ENCODE assay signal across 9 cellular contexts in the genomic region with DNA sequence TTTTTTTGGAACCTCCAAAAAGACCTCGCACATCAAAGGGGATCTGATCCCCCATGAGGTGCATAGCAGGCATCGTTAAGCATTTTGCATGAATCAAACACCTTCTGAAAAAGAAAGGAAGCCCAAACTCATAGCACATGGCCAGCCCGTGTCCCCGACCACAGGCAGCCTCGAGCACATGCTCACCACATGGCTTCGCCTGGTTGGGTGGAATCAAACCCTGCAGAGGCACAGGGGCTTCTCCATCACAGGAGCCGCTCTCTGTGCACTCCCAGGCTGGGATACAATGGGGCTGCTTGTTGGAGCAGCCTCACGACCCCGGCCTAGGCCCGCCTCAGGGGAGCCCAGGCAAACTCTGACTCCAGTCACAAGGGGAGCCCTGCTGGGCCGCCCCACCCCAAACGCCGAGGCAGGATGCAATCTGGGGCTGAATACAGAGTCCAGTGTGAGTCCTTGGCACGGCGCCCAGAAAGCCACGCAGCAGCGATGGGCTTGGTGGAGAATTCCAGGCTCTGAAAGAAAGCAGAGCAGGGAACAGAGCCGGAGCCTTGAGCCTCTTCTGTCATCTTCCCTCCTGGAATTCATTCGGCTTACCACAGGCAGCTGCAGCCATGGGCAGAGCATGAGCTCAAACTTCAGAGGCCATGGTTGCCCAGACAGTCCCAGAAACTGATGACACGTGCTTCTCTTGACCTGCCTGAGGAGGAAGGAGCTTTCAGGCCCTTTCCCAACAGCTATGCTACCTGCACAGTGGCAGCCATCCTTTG.
DNase-seq lines count a peak whose midpoint lies in the region; ATAC-seq, FAIRE-seq and TF ChIP-seq lines count a peak whose summit lies in the region.
"Had no signal": no experiment of that assay in that cellular context is flagged by ENCODE, and none has a peak within 500 bp of the region (broad histone marks: within the 10 kb centered on the region; RNA-seq: fewer than 3 reads in every experiment).

No MANE protein-coding gene starts in this region.

- peaks cover 7% of the 10 kb centered on the region for H3K4me1 Mint-ChIP-seq in stimulated activated naive CD8-positive, alpha-beta T cell treated with anti-CD3 and anti-CD28 coated beads, Interleukin-15, amount 100 ng/mL, for 72 hours

- POLR2A ChIA-PET in HEK293T (lab: Yijun Ruan, JAX) = no interaction called here

- no peak for TF ChIP-seq CTCF in astrocyte of the spinal cord (IDR thresholded peaks at IDR 0.05; ENCODE audit: low read depth, low read length)
- TF ChIP-seq CTCF in D721Med (IDR thresholded peaks at IDR 0.05; ENCODE audit: insufficient read depth, missing control alignments) = no peak

- FAIRE-seq in D721Med (lab: Jason Lieb, UNC) = no peak

- no peak overlapping the region for H3K27ac Mint-ChIP-seq in stimulated activated naive CD8-positive, alpha-beta T cell treated with anti-CD3 and anti-CD28 coated beads, Interleukin-15, amount 100 ng/mL, for 72 hours

- peaks cover 25 to 26% of the 10 kb centered on the region in 2 donors for H3K9me3 Mint-ChIP-seq in stimulated activated naive CD8-positive, alpha-beta T cell treated with anti-CD3 and anti-CD28 coated beads, Interleukin-15, amount 100 ng/mL, for 72 hours

- no peaks in the 10 kb centered on the region for H3K27me3 Mint-ChIP-seq in stimulated activated naive CD8-positive, alpha-beta T cell treated with anti-CD3 and anti-CD28 coated beads, Interleukin-15, amount 100 ng/mL, for 72 hours

- H3K4me3 Mint-ChIP-seq in stimulated activated naive CD8-positive, alpha-beta T cell treated with anti-CD3 and anti-CD28 coated beads, Interleukin-15, amount 100 ng/mL, for 72 hours = no peak overlapping the region
- H3K4me3 Mint-ChIP-seq: neural crest cell had no signal

- CTCF ChIA-PET in HEK293T (lab: Yijun Ruan, JAX) = no interaction called here

- DNase-seq in HEK293T (ENCODE audit: extremely low spot score) = no peak
- peak; percentile 90 for DNase-seq in astrocyte of the spinal cord (ENCODE audit: low read depth, low spot score)
- DNase-seq in hypothalamus (lab: John Stamatoyannopoulos, UW) = peak in 50 of 51 donors; percentile 14 to 93 (median 76)
- DNase-seq in smooth muscle cell of the brain vasculature (ENCODE audit: low read depth, low spot score) = peak; percentile 93
- DNase-seq in activated gamma-delta T cell treated with Interleukin-2 at 50 U/mL for 16 hours = no peak
- DNase-seq in stimulated activated naive CD8-positive, alpha-beta T cell treated with anti-CD3 and anti-CD28 coated beads, Interleukin-15, amount 100 ng/mL, for 72 hours = no peak
- no peak for DNase-seq in D721Med (ENCODE audit: insufficient read length, low spot score)
- DNase-seq in MV-4-11 (lab: John Stamatoyannopoulos, UW) = no peak

- no peak overlapping the region for H3K4me3 ChIP-seq in astrocyte of the spinal cord (ENCODE audit: low read depth, low read length)

- ATAC-seq in stimulated activated naive CD8-positive, alpha-beta T cell treated with anti-CD3 and anti-CD28 coated beads, Interleukin-15, amount 100 ng/mL, for 72 hours = no peak

- in situ Hi-C loops in astrocyte of the spinal cord (cut with HindIII; ENCODE audit: low sequenced_read_pairs) = no loop called here

TF ChIP-seq in HEK293T, 16 proteins besides CTCF, POLR2A, EP300 and RAD21:
- no peak for TF ChIP-seq TARDBP (IDR thresholded peaks at IDR 0.05)
- TF ChIP-seq, protein P1, sequence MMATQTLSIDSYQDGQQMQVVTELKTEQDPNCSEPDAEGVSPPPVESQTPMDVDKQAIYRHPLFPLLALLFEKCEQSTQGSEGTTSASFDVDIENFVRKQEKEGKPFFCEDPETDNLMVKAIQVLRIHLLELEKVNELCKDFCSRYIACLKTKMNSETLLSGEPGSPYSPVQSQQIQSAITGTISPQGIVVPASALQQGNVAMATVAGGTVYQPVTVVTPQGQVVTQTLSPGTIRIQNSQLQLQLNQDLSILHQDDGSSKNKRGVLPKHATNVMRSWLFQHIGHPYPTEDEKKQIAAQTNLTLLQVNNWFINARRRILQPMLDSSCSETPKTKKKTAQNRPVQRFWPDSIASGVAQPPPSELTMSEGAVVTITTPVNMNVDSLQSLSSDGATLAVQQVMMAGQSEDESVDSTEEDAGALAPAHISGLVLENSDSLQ (IDR thresholded peaks at IDR 0.05) = no peak
- TF ChIP-seq L3MBTL2 (conservative IDR thresholded peaks at IDR 0.05) = peak; percentile 78
- TF ChIP-seq LEF1 (IDR thresholded peaks at IDR 0.05; ENCODE audit: borderline replicate concordance) = no peak

Comparison
In these comparisons a context has a peak if more than half of its experiments do, and no peak if none do; other contexts are left out.
1. DNase-seq: peak in astrocyte of the spinal cord (single experiment), hypothalamus (50 of 51) and smooth muscle cell of the brain vasculature (single experiment); none in HEK293T (single experiment), activated gamma-delta T cell treated with Interleukin-2 at 50 U/mL for 16 hours (single experiment), stimulated activated naive CD8-positive, alpha-beta T cell treated with anti-CD3 and anti-CD28 coated beads, Interleukin-15, amount 100 ng/mL, for 72 hours (0 of 2), D721Med (single experiment) and MV-4-11 (single experiment).